1 cellular context compared by ENCODE assay signal in genomic region chr19:48795055-48795854, GRCh38.
A peak's percentile ranks its signal among the peaks of the same experiment; 100 is the strongest.
TF ChIP-seq lines count a peak whose summit lies in the region.

No MANE protein-coding gene starts in this region.

TF ChIP-seq in H1, 55 proteins besides CTCF, POLR2A, EP300 and RAD21:
- TF ChIP-seq CBX5 (IDR thresholded peaks at IDR 0.05; ENCODE audit: low read depth, low read length) (no peak), SAP30 (IDR thresholded peaks at IDR 0.05; ENCODE audit: insufficient read depth, insufficient replicate concordance, low read length) (no peak), CHD2 (IDR thresholded peaks at IDR 0.05; ENCODE audit: low read length) (0 out of 2 replicates have a peak, but pooled peaks have one; percentile 48), CTBP2 (IDR thresholded peaks at IDR 0.05; ENCODE audit: borderline replicate concordance, insufficient read depth, insufficient read length, low read length) (peak; percentile 43), SP1 (IDR thresholded peaks at IDR 0.05; ENCODE audit: low read depth, low read length) (peak; percentile 33; the same call in 1 of the 2 replicates), TCF12 (IDR thresholded peaks at IDR 0.05; ENCODE audit: low read depth, low read length) (no peak), YY1 (IDR thresholded peaks at IDR 0.05; ENCODE audit: low read depth, low read length) (peak; percentile 65; the same call in 1 of the 2 replicates), KDM5A (IDR thresholded peaks at IDR 0.05; ENCODE audit: low read length) (no peak), FOSL1 (IDR thresholded peaks at IDR 0.05; ENCODE audit: insufficient read depth, low read depth, low read length) (no peak), RFX5 (IDR thresholded peaks at IDR 0.05; ENCODE audit: borderline replicate concordance, low read depth, low read length) (no peak), ASH2L (IDR thresholded peaks at IDR 0.05; ENCODE audit: low read length) (peak; percentile 74), EGR1 (IDR thresholded peaks at IDR 0.05; ENCODE audit: borderline replicate concordance, low read depth, low read length) (no peak), POLR2AphosphoS5 (IDR thresholded peaks at IDR 0.05; ENCODE audit: low read depth, low read length) (peak; percentile 77), ATF3 (IDR thresholded peaks at IDR 0.05; ENCODE audit: insufficient read depth, low read depth, low read length) (peak; percentile 36; the same call in 1 of the 2 replicates), BRCA1 (IDR thresholded peaks at IDR 0.05; ENCODE audit: low read depth, low read length) (no peak), KDM4A (IDR thresholded peaks at IDR 0.05; ENCODE audit: low read depth, low read length, severe bottlenecking) (peak; percentile 82), JUND (IDR thresholded peaks at IDR 0.05; ENCODE audit: low read length) (peak; percentile 79), SP2 (IDR thresholded peaks at IDR 0.05; ENCODE audit: low read length) (no peak), HDAC2 (IDR thresholded peaks at IDR 0.05; ENCODE audit: borderline replicate concordance in 1 of 2, low read depth in 2 of 2, low read length in 2 of 2) (0 out of 4 replicates have a peak, but pooled peaks of 1 of the 2 experiments have one; percentile 59), ATF2 (IDR thresholded peaks at IDR 0.05; ENCODE audit: low read length) (0 out of 2 replicates have a peak, but pooled peaks have one; percentile 66), TBP (IDR thresholded peaks at IDR 0.05; ENCODE audit: low read depth, low read length) (peak; percentile 62; the same call in 1 of the 2 replicates), NRF1 (IDR thresholded peaks at IDR 0.05; ENCODE audit: low read depth, low read length) (no peak), RXRA (IDR thresholded peaks at IDR 0.05; ENCODE audit: insufficient read depth, low read depth, low read length) (no peak), MAX (IDR thresholded peaks at IDR 0.05) (0 out of 2 replicates have a peak, but pooled peaks have one; percentile 10), PHF8 (conservative IDR thresholded peaks at IDR 0.05; ENCODE audit: low read depth, low read length) (0 out of 2 replicates have a peak, but pooled peaks have one; percentile 42), TAF7 (optimal IDR thresholded peaks at IDR 0.05; ENCODE audit: borderline replicate concordance, low read depth, low read length) (peak; percentile 29), MAFK (IDR thresholded peaks at IDR 0.05; ENCODE audit: low read depth, low read length) (peak; percentile 26; the same call in 1 of the 2 replicates), TAF1 (IDR thresholded peaks at IDR 0.05; ENCODE audit: low read depth, low read length) (peak; percentile 42; the same call in 1 of the 2 replicates), SIX5 (IDR thresholded peaks at IDR 0.05; ENCODE audit: low read depth, low read length) (peak; percentile 100), SRF (IDR thresholded peaks at IDR 0.05; ENCODE audit: low read depth, low read length) (0 out of 2 replicates have a peak, but pooled peaks have one; percentile 14), CEBPB (IDR thresholded peaks at IDR 0.05; ENCODE audit: low read depth, low read length) (peak; percentile 83), BACH1 (IDR thresholded peaks at IDR 0.05; ENCODE audit: low read length) (peak; percentile 81), CREB1 (IDR thresholded peaks at IDR 0.05) (peak; percentile 76), SIN3A (conservative IDR thresholded peaks at IDR 0.05 in 1 of 2, IDR thresholded peaks at IDR 0.05 in 1 of 2; ENCODE audit: low read depth in 1 of 2, low read length in 2 of 2) (peak in 1 of 2 experiments; percentile 87; a peak in 1 of 4 replicates)
